Comparison of ENCODE assay signal across 22 cellular contexts in the genomic region with DNA sequence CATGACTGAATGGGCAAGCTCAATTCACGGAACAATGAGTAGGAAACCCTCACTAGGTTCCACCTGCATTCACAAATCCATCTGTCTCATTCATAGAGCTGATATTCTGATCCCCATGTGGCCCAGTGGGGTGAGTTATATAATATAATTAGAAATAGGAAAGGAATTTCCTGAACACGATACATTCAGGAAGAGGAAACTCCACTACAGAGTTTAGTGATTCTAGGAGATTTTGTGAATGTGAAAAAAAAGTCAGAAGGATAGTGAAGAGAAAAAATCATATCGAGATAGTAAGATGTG.
A peak's percentile ranks its signal among the peaks of the same experiment; 100 is the strongest.
DNase-seq lines count a peak whose midpoint lies in the region; FAIRE-seq and TF ChIP-seq lines count a peak whose summit lies in the region.
"Had no signal": no experiment of that assay in that cellular context is flagged by ENCODE, and none has a peak within 500 bp of the region (broad histone marks: within the 10 kb centered on the region; RNA-seq: fewer than 3 reads in every experiment).

No MANE protein-coding gene starts in this region.

- DNase-seq in A673 (ENCODE audit: low spot score) (peak; percentile 59), ELR (ENCODE audit: low read depth) (peak; percentile 33), ascending aorta (ENCODE audit: low spot score in 2 of 2) (no peak), myocyte (ENCODE audit: low read depth) (peak; percentile 5), small intestine (no peak), testis (no peak), H4 (ENCODE audit: low spot score) (no peak)
- DNase-seq: CD4-positive, CD25-positive, alpha-beta regulatory T cell; GM23248; KG1; NCI-H1092 treated with DMSO at 0.1 percent for 48 hours; NCI-H1436 treated with DMSO at 0.1 percent for 48 hours; NCI-H1930; NCI-H524; NCI-H82 had no signal

- CTCF ChIA-PET in A673 (lab: Charles Lee) = no interaction called here

- H3K4me1 ChIP-seq in A673 (ENCODE audit: insufficient read depth, low read length, poor library complexity, severe bottlenecking) = peaks cover 26% of the 10 kb centered on the region
- peaks cover 0 to 6% of the 10 kb centered on the region in 2 donors for H3K4me1 ChIP-seq in ascending aorta
- no peaks in the 10 kb centered on the region for H3K4me1 ChIP-seq in small intestine (ENCODE audit: control insufficient read depth in 2 of 2, insufficient read depth in 1 of 2, low read depth in 1 of 2, low read length in 1 of 2)
- H3K4me1 ChIP-seq in testis = no peaks in the 10 kb centered on the region
- H3K4me1 ChIP-seq: HAP-1, SJSA1 had no signal

- H3K27ac ChIP-seq in A673 (ENCODE audit: low read depth, low read length, poor library complexity, severe bottlenecking) = peak overlapping the region; percentile 34
- peak overlapping the region; percentile 53 to 58 for H3K27ac ChIP-seq in ascending aorta
- H3K27ac ChIP-seq in small intestine (ENCODE audit: low read depth in 1 of 2, low read length in 1 of 2) = no peak overlapping the region
- no peak overlapping the region for H3K27ac ChIP-seq in testis
- H3K27ac ChIP-seq: GM23248, HL-60, SJSA1 had no signal

- intact Hi-C loops in A673 (cut with micrococcal nuclease; ENCODE audit: unreplicated experiment) (loop anchor here (5.0 kb wide), 1 partner anchor 101 kb away; no protein-coding TSS in a partner anchor), ascending aorta (cut with DNase I) (no loop called here), testis (cut with DNase I; ENCODE audit: low total_unique reads) (no loop called here)

- no peaks in the 10 kb centered on the region for H3K9me3 ChIP-seq in A673 (ENCODE audit: low read depth, low read length, poor library complexity, severe bottlenecking)
- peaks cover 0 to under 1% of the 10 kb centered on the region in 2 donors for H3K9me3 ChIP-seq in ascending aorta
- no peaks in the 10 kb centered on the region for H3K9me3 ChIP-seq in small intestine (ENCODE audit: control insufficient read depth, low read depth)
- H3K9me3 ChIP-seq in testis = no peaks in the 10 kb centered on the region
- H3K9me3 ChIP-seq: HAP-1, SJSA1 had no signal

- TF ChIP-seq CTCF in A673 (conservative IDR thresholded peaks at IDR 0.05; ENCODE audit: low read depth, low read length) (no peak), ascending aorta (IDR thresholded peaks at IDR 0.05) (no peak), testis (IDR thresholded peaks at IDR 0.05) (no peak)

- no peak for TF ChIP-seq POLR2A in testis (IDR thresholded peaks at IDR 0.05)

- H3K4me3 ChIP-seq in A673 (ENCODE audit: low read depth, low read length, poor library complexity, severe bottlenecking) = no peak overlapping the region
- no peak overlapping the region for H3K4me3 ChIP-seq in ascending aorta
- no peak overlapping the region for H3K4me3 ChIP-seq in small intestine (ENCODE audit: low read depth in 1 of 2, low read length in 2 of 2)
- no peak overlapping the region for H3K4me3 ChIP-seq in testis
- H3K4me3 ChIP-seq: GM23248, HAP-1, SJSA1 had no signal

- POLR2A ChIA-PET in A673 (lab: Charles Lee; ENCODE audit: low non-redundant PET) = no interaction called here

- no peaks in the 10 kb centered on the region for H3K27me3 ChIP-seq in A673 (replicated peaks; ENCODE audit: insufficient read depth, low read depth, low read length, poor library complexity)
- H3K27me3 ChIP-seq in ascending aorta = no peaks in the 10 kb centered on the region
- H3K27me3 ChIP-seq in small intestine (ENCODE audit: control insufficient read depth in 2 of 2, insufficient read depth in 2 of 2, low read length in 2 of 2) = no peaks in the 10 kb centered on the region
- H3K27me3 ChIP-seq in testis = no peaks in the 10 kb centered on the region
- H3K27me3 ChIP-seq: SJSA1 had no signal

- no peak for FAIRE-seq in small intestine (lab: Jason Lieb, UNC)
- FAIRE-seq: A204.1, G401.6, GM12892, RCC 7860 had no signal

- H3K36me3 ChIP-seq in A673 (ENCODE audit: insufficient read depth, low read length, poor library complexity, severe bottlenecking) (no peaks in the 10 kb centered on the region), ascending aorta (no peaks in the 10 kb centered on the region), small intestine (ENCODE audit: control insufficient read depth in 2 of 2, insufficient read depth in 2 of 2, low read length in 2 of 2) (no peaks in the 10 kb centered on the region), testis (ENCODE audit: low read depth, missing control alignments) (no peaks in the 10 kb centered on the region)
- H3K36me3 ChIP-seq: HAP-1, SJSA1 had no signal

- 54 to 67% (median 67%) methylated on average over 3 of the region's 3 CpGs for WGBS in small intestine, 3 donors
- WGBS in testis, 2 donors = 66 to 67% methylated on average over 3 of the region's 3 CpGs

- no TSS peak for BruUV-seq in A673 (replicated peaks; lab: Mats Ljungman, UMichigan)

Comparison
In these comparisons a context has a peak if more than half of its experiments do, and no peak if none do; other contexts are left out.
1. DNase-seq: peak in A673 (single experiment), ELR (single experiment) and myocyte (single experiment); none in ascending aorta (0 of 2), small intestine (single experiment), testis (single experiment) and H4 (single experiment).
2. H3K27ac ChIP-seq: peak in A673 (single experiment) and ascending aorta (2 of 2); none in small intestine (0 of 2) and testis (0 of 2).